In genomic region chr3:143234521-143234920, GRCh38 we compare ENCODE assay signal across 23 cellular contexts.
"Had no signal": no experiment of that assay in that cellular context is flagged by ENCODE, and none has a peak within 500 bp of the region (broad histone marks: within the 10 kb centered on the region; RNA-seq: fewer than 3 reads in every experiment).

No MANE protein-coding gene starts in this region.

- H3K9me3 Mint-ChIP-seq: activated T-cell treated with anti-CD3 and anti-CD28 coated beads, Interleukin-2, amount 50 U/mL, for 4 hours had no signal

- DNase-seq: activated CD4-positive, alpha-beta T cell treated with anti-CD3 and anti-CD28 coated beads, Interleukin-2, amount 10 ng/mL, durations not matched to agents 7 days and 5 days; activated CD8-positive, alpha-beta memory T cell treated with anti-CD3 and anti-CD28 coated beads, Interleukin-2, amount 50 U/mL, for 4 hours; activated naive CD4-positive, alpha-beta T cell treated with anti-CD3 and anti-CD28 coated beads for 36 hours; activated T-cell treated with anti-CD3 and anti-CD28 coated beads, Interleukin-2, amount 50 U/mL, for 4 hours; dermis blood vessel endothelial cell; effector memory CD4-positive, alpha-beta T cell; esophagus squamous epithelium; glutamatergic neuron; hippocampal formation; lower lobe of right lung; stimulated activated CD4-positive, alpha-beta T cell treated with anti-CD3 and anti-CD28 coated beads, Interleukin-12 subunit alpha, Interleukin-12 subunit beta, amount 100 ng/mL, for 4 hours; stimulated activated CD4-positive, alpha-beta T cell treated with anti-CD3 and anti-CD28 coated beads, Interleukin-1b, Interleukin-23, amount 100 ng/mL, for 48 hours; T-helper 1 cell; T-helper 9 cell had no signal

- H3K27ac Mint-ChIP-seq: activated CD4-positive, alpha-beta T cell treated with anti-CD3 and anti-CD28 coated beads, Interleukin-2, amount 10 ng/mL, durations not matched to agents 7 days and 5 days; activated naive CD4-positive, alpha-beta T cell treated with anti-CD3 and anti-CD28 coated beads for 36 hours; progenitor cell of endocrine pancreas; stimulated activated naive CD8-positive, alpha-beta T cell treated with anti-CD3 and anti-CD28 coated beads, Interleukin-15, Interleukin-2, amounts not matched to agents 100 ng/mL and 50 ng/mL, for 24 hours had no signal

- FAIRE-seq: endothelial cell of umbilical vein, keratinocyte, urothelium cell line had no signal

- H3K4me3 ChIP-seq: ascending aorta, cardiac muscle cell, esophagus squamous epithelium, lower lobe of right lung, tibial nerve had no signal

- H3K36me3 ChIP-seq: ascending aorta, cardiac muscle cell, esophagus squamous epithelium, lower lobe of right lung, tibial nerve had no signal

- H3K27me3 Mint-ChIP-seq: activated CD4-positive, alpha-beta T cell treated with anti-CD3 and anti-CD28 coated beads, Interleukin-2, amount 10 ng/mL, durations not matched to agents 7 days and 5 days; progenitor cell of endocrine pancreas; stimulated activated naive CD8-positive, alpha-beta T cell treated with anti-CD3 and anti-CD28 coated beads, Interleukin-15, Interleukin-2, amounts not matched to agents 100 ng/mL and 50 ng/mL, for 24 hours had no signal

- H3K27ac ChIP-seq: ascending aorta, cardiac muscle cell, esophagus squamous epithelium, foreskin keratinocyte, lower lobe of right lung, tibial nerve had no signal

- H3K4me1 Mint-ChIP-seq: activated CD4-positive, alpha-beta T cell treated with anti-CD3 and anti-CD28 coated beads, Interleukin-2, amount 10 ng/mL, durations not matched to agents 7 days and 5 days had no signal

- H3K4me3 Mint-ChIP-seq: activated CD4-positive, alpha-beta T cell treated with anti-CD3 and anti-CD28 coated beads, Interleukin-2, amount 10 ng/mL, durations not matched to agents 7 days and 5 days; activated naive CD4-positive, alpha-beta T cell treated with anti-CD3 and anti-CD28 coated beads for 36 hours; activated T-cell treated with anti-CD3 and anti-CD28 coated beads, Interleukin-2, amount 50 U/mL, for 4 hours; stimulated activated naive CD8-positive, alpha-beta T cell treated with anti-CD3 and anti-CD28 coated beads, Interleukin-15, Interleukin-2, amounts not matched to agents 100 ng/mL and 50 ng/mL, for 24 hours had no signal

- H3K4me1 ChIP-seq: ascending aorta, esophagus squamous epithelium, foreskin keratinocyte, lower lobe of right lung, tibial nerve had no signal

- ATAC-seq: activated T-cell treated with anti-CD3 and anti-CD28 coated beads, Interleukin-2, amount 50 U/mL, for 4 hours; foreskin keratinocyte; lower lobe of right lung had no signal

- H3K27me3 ChIP-seq: ascending aorta, cardiac muscle cell, esophagus squamous epithelium, foreskin keratinocyte, tibial nerve had no signal

- H3K9me3 ChIP-seq: ascending aorta, esophagus squamous epithelium, lower lobe of right lung, tibial nerve had no signal
